In the genomic region with DNA sequence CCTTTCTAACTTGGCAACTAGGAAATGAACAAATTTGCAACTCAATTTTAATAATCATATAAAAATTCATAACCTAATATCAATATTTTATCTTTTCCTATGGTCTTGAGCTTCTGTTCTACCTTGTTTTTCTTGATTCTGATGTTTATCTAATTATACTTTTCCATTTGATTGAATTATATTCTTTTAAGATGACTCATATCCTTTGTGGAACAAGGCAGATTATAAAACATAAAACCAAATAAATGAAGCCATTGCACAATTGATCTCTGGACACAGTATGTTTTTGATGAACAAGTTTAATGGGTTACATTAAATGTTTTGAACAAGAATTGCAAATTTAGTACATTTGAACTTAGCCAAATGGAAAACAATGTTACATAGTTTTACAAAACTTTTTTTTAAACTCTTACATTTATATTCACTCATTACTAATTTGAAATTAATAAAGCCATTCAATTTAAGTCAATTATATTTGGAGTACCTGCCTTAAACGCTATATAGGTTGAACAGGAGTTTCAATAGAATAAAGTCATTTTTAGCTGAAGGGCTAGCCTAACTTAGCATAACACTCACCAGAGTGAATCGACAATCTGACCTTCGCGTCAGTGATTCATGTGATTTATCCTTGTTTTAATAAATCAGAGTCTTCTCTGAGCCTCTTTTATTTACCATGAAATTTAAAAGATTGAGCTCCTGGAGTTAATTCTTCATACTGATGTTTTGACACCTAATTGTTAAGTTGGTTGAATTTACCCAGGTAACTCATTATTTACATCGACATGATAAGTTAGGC, we compare ENCODE assay signal across 3 cellular contexts.
TF ChIP-seq lines count a peak whose summit lies in the region.

No MANE protein-coding gene starts in this region.

TF ChIP-seq in A549, 52 proteins besides CTCF, POLR2A, EP300 and RAD21:
- TF ChIP-seq, protein P1, sequence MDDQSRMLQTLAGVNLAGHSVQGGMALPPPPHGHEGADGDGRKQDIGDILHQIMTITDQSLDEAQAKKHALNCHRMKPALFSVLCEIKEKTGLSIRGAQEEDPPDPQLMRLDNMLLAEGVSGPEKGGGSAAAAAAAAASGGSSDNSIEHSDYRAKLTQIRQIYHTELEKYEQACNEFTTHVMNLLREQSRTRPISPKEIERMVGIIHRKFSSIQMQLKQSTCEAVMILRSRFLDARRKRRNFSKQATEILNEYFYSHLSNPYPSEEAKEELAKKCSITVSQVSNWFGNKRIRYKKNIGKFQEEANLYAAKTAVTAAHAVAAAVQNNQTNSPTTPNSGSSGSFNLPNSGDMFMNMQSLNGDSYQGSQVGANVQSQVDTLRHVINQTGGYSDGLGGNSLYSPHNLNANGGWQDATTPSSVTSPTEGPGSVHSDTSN (IDR thresholded peaks at IDR 0.05), result no peak
- peak in 1 of 2 experiments; percentile 34; a peak in 2 of 4 replicates for TF ChIP-seq CEBPB (IDR thresholded peaks at IDR 0.05)
- TF ChIP-seq, protein P2, sequence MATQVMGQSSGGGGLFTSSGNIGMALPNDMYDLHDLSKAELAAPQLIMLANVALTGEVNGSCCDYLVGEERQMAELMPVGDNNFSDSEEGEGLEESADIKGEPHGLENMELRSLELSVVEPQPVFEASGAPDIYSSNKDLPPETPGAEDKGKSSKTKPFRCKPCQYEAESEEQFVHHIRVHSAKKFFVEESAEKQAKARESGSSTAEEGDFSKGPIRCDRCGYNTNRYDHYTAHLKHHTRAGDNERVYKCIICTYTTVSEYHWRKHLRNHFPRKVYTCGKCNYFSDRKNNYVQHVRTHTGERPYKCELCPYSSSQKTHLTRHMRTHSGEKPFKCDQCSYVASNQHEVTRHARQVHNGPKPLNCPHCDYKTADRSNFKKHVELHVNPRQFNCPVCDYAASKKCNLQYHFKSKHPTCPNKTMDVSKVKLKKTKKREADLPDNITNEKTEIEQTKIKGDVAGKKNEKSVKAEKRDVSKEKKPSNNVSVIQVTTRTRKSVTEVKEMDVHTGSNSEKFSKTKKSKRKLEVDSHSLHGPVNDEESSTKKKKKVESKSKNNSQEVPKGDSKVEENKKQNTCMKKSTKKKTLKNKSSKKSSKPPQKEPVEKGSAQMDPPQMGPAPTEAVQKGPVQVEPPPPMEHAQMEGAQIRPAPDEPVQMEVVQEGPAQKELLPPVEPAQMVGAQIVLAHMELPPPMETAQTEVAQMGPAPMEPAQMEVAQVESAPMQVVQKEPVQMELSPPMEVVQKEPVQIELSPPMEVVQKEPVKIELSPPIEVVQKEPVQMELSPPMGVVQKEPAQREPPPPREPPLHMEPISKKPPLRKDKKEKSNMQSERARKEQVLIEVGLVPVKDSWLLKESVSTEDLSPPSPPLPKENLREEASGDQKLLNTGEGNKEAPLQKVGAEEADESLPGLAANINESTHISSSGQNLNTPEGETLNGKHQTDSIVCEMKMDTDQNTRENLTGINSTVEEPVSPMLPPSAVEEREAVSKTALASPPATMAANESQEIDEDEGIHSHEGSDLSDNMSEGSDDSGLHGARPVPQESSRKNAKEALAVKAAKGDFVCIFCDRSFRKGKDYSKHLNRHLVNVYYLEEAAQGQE (IDR thresholded peaks at IDR 0.05), result no peak

TF ChIP-seq in HCT116, 20 proteins besides CTCF, POLR2A, EP300 and RAD21:
- TF ChIP-seq CEBPB (IDR thresholded peaks at IDR 0.05; ENCODE audit: low read depth) (peak; percentile 58; the same call in 1 of the 2 replicates), ELF1 (IDR thresholded peaks at IDR 0.05; ENCODE audit: borderline replicate concordance, low read depth) (no peak), SRF (IDR thresholded peaks at IDR 0.05; ENCODE audit: low read depth) (no peak), FOSL1 (IDR thresholded peaks at IDR 0.05; ENCODE audit: low read depth) (peak; percentile 27; the same call in 1 of the 2 replicates)

TF ChIP-seq in HepG2, 621 proteins besides CTCF, POLR2A, EP300 and RAD21:
- TF ChIP-seq, protein P3, sequence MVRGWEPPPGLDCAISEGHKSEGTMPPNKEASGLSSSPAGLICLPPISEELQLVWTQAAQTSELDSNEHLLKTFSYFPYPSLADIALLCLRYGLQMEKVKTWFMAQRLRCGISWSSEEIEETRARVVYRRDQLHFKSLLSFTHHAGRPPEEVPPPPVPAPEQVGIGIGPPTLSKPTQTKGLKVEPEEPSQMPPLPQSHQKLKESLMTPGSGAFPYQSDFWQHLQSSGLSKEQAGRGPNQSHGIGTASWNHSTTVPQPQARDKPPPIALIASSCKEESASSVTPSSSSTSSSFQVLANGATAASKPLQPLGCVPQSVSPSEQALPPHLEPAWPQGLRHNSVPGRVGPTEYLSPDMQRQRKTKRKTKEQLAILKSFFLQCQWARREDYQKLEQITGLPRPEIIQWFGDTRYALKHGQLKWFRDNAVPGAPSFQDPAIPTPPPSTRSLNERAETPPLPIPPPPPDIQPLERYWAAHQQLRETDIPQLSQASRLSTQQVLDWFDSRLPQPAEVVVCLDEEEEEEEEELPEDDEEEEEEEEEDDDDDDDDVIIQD (CRISPR knock-in tag; IDR thresholded peaks at IDR 0.05; ENCODE audit: low read depth), result no peak
- TF ChIP-seq ZNF549 (CRISPR knock-in tag; IDR thresholded peaks at IDR 0.05), result no peak
- TF ChIP-seq ZNF564 (CRISPR knock-in tag; IDR thresholded peaks at IDR 0.05), result no peak
- TF ChIP-seq ASH2L (IDR thresholded peaks at IDR 0.05; ENCODE audit: insufficient read length, low read depth, low read length), result no peak
- TF ChIP-seq, protein P4, sequence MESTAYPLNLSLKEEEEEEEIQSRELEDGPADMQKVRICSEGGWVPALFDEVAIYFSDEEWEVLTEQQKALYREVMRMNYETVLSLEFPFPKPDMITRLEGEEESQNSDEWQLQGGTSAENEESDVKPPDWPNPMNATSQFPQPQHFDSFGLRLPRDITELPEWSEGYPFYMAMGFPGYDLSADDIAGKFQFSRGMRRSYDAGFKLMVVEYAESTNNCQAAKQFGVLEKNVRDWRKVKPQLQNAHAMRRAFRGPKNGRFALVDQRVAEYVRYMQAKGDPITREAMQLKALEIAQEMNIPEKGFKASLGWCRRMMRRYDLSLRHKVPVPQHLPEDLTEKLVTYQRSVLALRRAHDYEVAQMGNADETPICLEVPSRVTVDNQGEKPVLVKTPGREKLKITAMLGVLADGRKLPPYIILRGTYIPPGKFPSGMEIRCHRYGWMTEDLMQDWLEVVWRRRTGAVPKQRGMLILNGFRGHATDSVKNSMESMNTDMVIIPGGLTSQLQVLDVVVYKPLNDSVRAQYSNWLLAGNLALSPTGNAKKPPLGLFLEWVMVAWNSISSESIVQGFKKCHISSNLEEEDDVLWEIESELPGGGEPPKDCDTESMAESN (CRISPR knock-in tag; conservative IDR thresholded peaks at IDR 0.05), result no peak
- no peak for TF ChIP-seq SNRNP70 (IDR thresholded peaks at IDR 0.05; ENCODE audit: low read depth, low read length)
- TF ChIP-seq, protein P5, sequence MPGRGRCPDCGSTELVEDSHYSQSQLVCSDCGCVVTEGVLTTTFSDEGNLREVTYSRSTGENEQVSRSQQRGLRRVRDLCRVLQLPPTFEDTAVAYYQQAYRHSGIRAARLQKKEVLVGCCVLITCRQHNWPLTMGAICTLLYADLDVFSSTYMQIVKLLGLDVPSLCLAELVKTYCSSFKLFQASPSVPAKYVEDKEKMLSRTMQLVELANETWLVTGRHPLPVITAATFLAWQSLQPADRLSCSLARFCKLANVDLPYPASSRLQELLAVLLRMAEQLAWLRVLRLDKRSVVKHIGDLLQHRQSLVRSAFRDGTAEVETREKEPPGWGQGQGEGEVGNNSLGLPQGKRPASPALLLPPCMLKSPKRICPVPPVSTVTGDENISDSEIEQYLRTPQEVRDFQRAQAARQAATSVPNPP (CRISPR knock-in tag; IDR thresholded peaks at IDR 0.05), result no peak
- TF ChIP-seq ZNF616 (CRISPR knock-in tag; IDR thresholded peaks at IDR 0.05; ENCODE audit: low read depth), result no peak
